In genomic region chr12:79360269-79360668, GRCh38 we compare ENCODE assay signal across 16 cellular contexts.
"Had no signal": no experiment of that assay in that cellular context is flagged by ENCODE, and none has a peak within 500 bp of the region (broad histone marks: within the 10 kb centered on the region; RNA-seq: fewer than 3 reads in every experiment).

No MANE protein-coding gene starts in this region.

- H3K27me3 ChIP-seq: esophagus squamous epithelium, heart right ventricle, right lobe of liver, transverse colon had no signal

- H3K4me1 Mint-ChIP-seq: activated CD8-positive, alpha-beta memory T cell treated with anti-CD3 and anti-CD28 coated beads, Interleukin-2, amount 10 ng/mL, durations not matched to agents 7 days and 5 days; stimulated activated memory B cell treated with anti-CD40 and anti-IgM and Interleukin-4, amounts not matched to agents 10 μg/mL and 1 μg/mL and 100 μg/mL, for 72 hours had no signal

- FAIRE-seq: bronchial epithelial cell, endometrium had no signal

- H3K27ac Mint-ChIP-seq: activated CD8-positive, alpha-beta memory T cell treated with anti-CD3 and anti-CD28 coated beads, Interleukin-2, amount 10 ng/mL, durations not matched to agents 7 days and 5 days; activated naive CD8-positive, alpha-beta T cell; activated T-cell treated with anti-CD3 and anti-CD28 coated beads, Interleukin-2, amount 50 U/mL, for 24 hours; naive thymus-derived CD4-positive, alpha-beta T cell; stimulated activated memory B cell treated with anti-CD40 and anti-IgM and Interleukin-4, amounts not matched to agents 10 μg/mL and 1 μg/mL and 100 μg/mL, for 72 hours had no signal

- H3K36me3 ChIP-seq: esophagus squamous epithelium, heart right ventricle, right lobe of liver, transverse colon had no signal

- H3K9me3 Mint-ChIP-seq: stimulated activated memory B cell treated with anti-CD40 and anti-IgM and Interleukin-4, amounts not matched to agents 10 μg/mL and 1 μg/mL and 100 μg/mL, for 72 hours had no signal

- H3K27ac ChIP-seq: esophagus squamous epithelium, foreskin keratinocyte, heart right ventricle, right lobe of liver, transverse colon had no signal

- H3K4me3 Mint-ChIP-seq: activated CD8-positive, alpha-beta memory T cell treated with anti-CD3 and anti-CD28 coated beads, Interleukin-2, amount 10 ng/mL, durations not matched to agents 7 days and 5 days; activated naive CD8-positive, alpha-beta T cell; activated T-cell treated with anti-CD3 and anti-CD28 coated beads, Interleukin-2, amount 50 U/mL, for 24 hours; naive thymus-derived CD4-positive, alpha-beta T cell; stimulated activated memory B cell treated with anti-CD40 and anti-IgM and Interleukin-4, amounts not matched to agents 10 μg/mL and 1 μg/mL and 100 μg/mL, for 72 hours had no signal

- H3K9me3 ChIP-seq: esophagus squamous epithelium, heart right ventricle, right lobe of liver, transverse colon had no signal

- H3K36me3 Mint-ChIP-seq: activated CD8-positive, alpha-beta memory T cell treated with anti-CD3 and anti-CD28 coated beads, Interleukin-2, amount 10 ng/mL, durations not matched to agents 7 days and 5 days; activated naive CD8-positive, alpha-beta T cell; naive thymus-derived CD4-positive, alpha-beta T cell; stimulated activated memory B cell treated with anti-CD40 and anti-IgM and Interleukin-4, amounts not matched to agents 10 μg/mL and 1 μg/mL and 100 μg/mL, for 72 hours had no signal

- DNase-seq: activated CD4-positive, alpha-beta T cell treated with anti-CD3 and anti-CD28 coated beads for 1 hour; activated CD4-positive, alpha-beta T cell treated with anti-CD3 and anti-CD28 coated beads, Interleukin-2, amount 50 U/mL, for 48 hours; activated CD8-positive, alpha-beta memory T cell treated with anti-CD3 and anti-CD28 coated beads, Interleukin-2, amount 10 ng/mL, durations not matched to agents 7 days and 5 days; activated gamma-delta T cell; activated T-cell treated with anti-CD3 and anti-CD28 coated beads, Interleukin-2, amount 50 U/mL, for 24 hours; esophagus squamous epithelium; foreskin keratinocyte; heart right ventricle; naive thymus-derived CD4-positive, alpha-beta T cell; right lobe of liver; transverse colon had no signal

- H3K4me1 ChIP-seq: esophagus squamous epithelium, foreskin keratinocyte, right lobe of liver, transverse colon had no signal

- H3K4me3 ChIP-seq: esophagus squamous epithelium, heart right ventricle, lung, right lobe of liver, transverse colon had no signal

- ATAC-seq: activated CD8-positive, alpha-beta memory T cell treated with anti-CD3 and anti-CD28 coated beads, Interleukin-2, amount 10 ng/mL, durations not matched to agents 7 days and 5 days; foreskin keratinocyte; heart right ventricle; naive thymus-derived CD4-positive, alpha-beta T cell; right lobe of liver; stimulated activated memory B cell treated with anti-CD40 and anti-IgM and Interleukin-4, amounts not matched to agents 10 μg/mL and 1 μg/mL and 100 μg/mL, for 72 hours had no signal

- H3K27me3 Mint-ChIP-seq: activated CD8-positive, alpha-beta memory T cell treated with anti-CD3 and anti-CD28 coated beads, Interleukin-2, amount 10 ng/mL, durations not matched to agents 7 days and 5 days; activated T-cell treated with anti-CD3 and anti-CD28 coated beads, Interleukin-2, amount 50 U/mL, for 24 hours; stimulated activated memory B cell treated with anti-CD40 and anti-IgM and Interleukin-4, amounts not matched to agents 10 μg/mL and 1 μg/mL and 100 μg/mL, for 72 hours had no signal
